ENCODE assay signal across 8 cellular contexts in genomic region chr1:178189814-178190213, GRCh38.
A peak's percentile ranks its signal among the peaks of the same experiment; 100 is the strongest.
DNase-seq lines count a peak whose midpoint lies in the region; ATAC-seq and TF ChIP-seq lines count a peak whose summit lies in the region.

No MANE protein-coding gene starts in this region.

- no peak overlapping the region for H3K27ac ChIP-seq in adrenal gland

- TF ChIP-seq POLR2A in adrenal gland (IDR thresholded peaks at IDR 0.05): no peak

- WGBS in adrenal gland, 4 donors: 69 to 75% (median 71%) methylated on average over 3 of the region's 3 CpGs

- H3K27me3 ChIP-seq in MG63 (no peaks in the 10 kb centered on the region), adrenal gland (no peaks in the 10 kb centered on the region)

- H3K36me3 ChIP-seq in MG63 (no peaks in the 10 kb centered on the region), adrenal gland (replicated peaks in 1 of 2) (no peaks in the 10 kb centered on the region)

- DNase-seq in AG09309 (ENCODE audit: low read depth): no peak
- peak; percentile 18 for DNase-seq in MG63
- peak in 5 of 7 donors; percentile 27 to 61 (median 37) for DNase-seq in adrenal gland
- DNase-seq in kidney tubule cell (ENCODE audit: low spot score): peak; percentile 53
- DNase-seq in 8988T: no peak
- no peak for DNase-seq in T-helper 1 cell
- no peak for DNase-seq in activated CD4-positive, alpha-beta T cell treated with anti-CD3 and anti-CD28 coated beads for 48 hours

- peak; percentile 45 for TF ChIP-seq CTCF in AG09309 (IDR thresholded peaks at IDR 0.05; ENCODE audit: control insufficient read depth, insufficient read depth, low read depth, low read length, missing control alignments)
- peak; percentile 15 to 53 (median 44) for TF ChIP-seq CTCF in adrenal gland (IDR thresholded peaks at IDR 0.05)

- peaks cover 0 to 9% of the 10 kb centered on the region in 2 donors for H3K4me1 ChIP-seq in adrenal gland (replicated peaks in 1 of 2)

- peaks cover 11% of the 10 kb centered on the region for H3K9me3 ChIP-seq in MG63
- no peaks in the 10 kb centered on the region for H3K9me3 ChIP-seq in adrenal gland (replicated peaks in 1 of 3)

- intact Hi-C loops in adrenal gland (cut with DNase I): no loop called here

- peak; percentile 77 for ATAC-seq in GM19351 (IDR thresholded peaks at IDR 0.05; ENCODE audit: unreplicated experiment)

- no peak overlapping the region for H3K4me3 ChIP-seq in AG09309 (ENCODE audit: control insufficient read depth, low read depth, low read length)
- H3K4me3 ChIP-seq in MG63: no peak overlapping the region
- H3K4me3 ChIP-seq in adrenal gland: no peak overlapping the region

Comparison
In these comparisons a context has a peak if more than half of its experiments do, and no peak if none do; other contexts are left out.
1. DNase-seq: peak in MG63 (single experiment), adrenal gland (5 of 7) and kidney tubule cell (single experiment); none in AG09309 (single experiment), 8988T (single experiment), T-helper 1 cell (0 of 5) and activated CD4-positive, alpha-beta T cell treated with anti-CD3 and anti-CD28 coated beads for 48 hours (single experiment).